8 cellular contexts compared by ENCODE assay signal in genomic region chr9:111038336-111039202, GRCh38. TPM values are rescaled to one million over a fixed set of nuclear protein-coding genes. Genes with fewer than 3 reads are reported as not detected.
DNase-seq lines count a peak whose midpoint lies in the region; ATAC-seq and TF ChIP-seq lines count a peak whose summit lies in the region.

LPAR1 (minus strand) TSS chr9:111038470; CDS start chr9:110972117, 66,353 bp downstream.

- H3K9me3 ChIP-seq in Panc1 (ENCODE audit: control insufficient read depth, insufficient read depth, low read depth, low read length) (no peaks in the 10 kb centered on the region), endodermal cell (ENCODE audit: control insufficient read depth, low read length) (no peaks in the 10 kb centered on the region)

- H3K27me3 ChIP-seq in Panc1 (ENCODE audit: control insufficient read depth, insufficient read depth, low read length) (no peaks in the 10 kb centered on the region), endodermal cell (ENCODE audit: control insufficient read depth, insufficient read depth, low read length, poor library complexity, severe bottlenecking) (peaks cover 19% of the 10 kb centered on the region), mesendoderm (ENCODE audit: insufficient read depth, low read length, poor library complexity) (no peaks in the 10 kb centered on the region)

- ATAC-seq in GM19395 (IDR thresholded peaks at IDR 0.05; ENCODE audit: unreplicated experiment) (peak; percentile 31), Panc1 (peak; percentile 75), HG03108 (IDR thresholded peaks at IDR 0.05; ENCODE audit: unreplicated experiment) (no peak)

- H2BK120ac ChIP-seq in mesendoderm (ENCODE audit: low read depth, low read length), result peak within 1 kb of the TSS; percentile 47

- no peak for TF ChIP-seq CTCF in AG04449 (IDR thresholded peaks at IDR 0.05; ENCODE audit: insufficient read depth, low read length, missing control alignments)
- TF ChIP-seq CTCF in Panc1 (IDR thresholded peaks at IDR 0.05), result no peak; the same call in 1 of the 2 replicates
- TF ChIP-seq CTCF in endodermal cell (conservative IDR thresholded peaks at IDR 0.05), result no peak

- H3K36me3 ChIP-seq in Panc1 (ENCODE audit: control insufficient read depth, insufficient read depth, low read length) (no peaks in the 10 kb centered on the region; the same call in 1 of the 2 replicates), endodermal cell (ENCODE audit: control insufficient read depth, insufficient read depth, low read length) (no peaks in the 10 kb centered on the region), mesendoderm (ENCODE audit: control insufficient read depth, insufficient read depth, low read length) (no peaks in the 10 kb centered on the region)

- POLR2A ChIA-PET in AG04449 (lab: Yijun Ruan, JAX) (interaction anchor here (0.7 kb wide), 1 partner anchor 328 kb away, joined by 3 read pairs; no protein-coding TSS in a partner anchor), Panc1 (lab: Charles Lee) (no interaction called here)

- H3K27me3 Mint-ChIP-seq in endodermal cell (ENCODE audit: insufficient read depth), result peaks cover 40% of the 10 kb centered on the region

- peaks cover 23% of the 10 kb centered on the region for H3K4me1 Mint-ChIP-seq in endodermal cell

- no peak within 1 kb of the TSS for H4K5ac ChIP-seq in mesendoderm (ENCODE audit: low read length)

- H3K23ac ChIP-seq in mesendoderm (ENCODE audit: low read length), result peak within 1 kb of the TSS; percentile 56

- H2BK15ac ChIP-seq in mesendoderm (replicated peaks; ENCODE audit: low read depth), result peak within 1 kb of the TSS; percentile 1

- no peak within 1 kb of the TSS for H3K27ac Mint-ChIP-seq in endodermal cell

- no peak within 1 kb of the TSS for H2BK5ac ChIP-seq in mesendoderm (ENCODE audit: low read length)

- 2 to 31% methylated on average over 6 to 71 of the region's 71 CpGs for WGBS in endodermal cell (ENCODE audit: insufficient coverage in 1 of 2, insufficient read length in 1 of 2), 2 experiments
- no CpG with 5 or more reads among the region's 71 CpGs for WGBS in mesendoderm (ENCODE audit: extremely low coverage, insufficient coverage, low lambda C conversion rate)

- H3K4ac ChIP-seq in mesendoderm (ENCODE audit: low read depth, low read length), result peak within 1 kb of the TSS; percentile 74

- H3K4me2 ChIP-seq in mesendoderm (ENCODE audit: low read length), result peak within 1 kb of the TSS; percentile 75

- H3K79me1 ChIP-seq in mesendoderm (ENCODE audit: low read length), result peaks cover 1% of the 10 kb centered on the region

- in situ Hi-C loops in Panc1 (cut with HindIII; ENCODE audit: low pct_unique_long_range_greater_than_20kb, low sequenced_read_pairs), result no loop called here

- intact Hi-C loops in Panc1 (cut with micrococcal nuclease; ENCODE audit: unreplicated experiment), result loop anchor here (5.0 kb wide), 1 partner anchor 259 kb away; no protein-coding TSS in a partner anchor

- H3K79me2 ChIP-seq in mesendoderm (ENCODE audit: control insufficient read depth, insufficient read depth, low read length), result no peaks in the 10 kb centered on the region

- H3K18ac ChIP-seq in mesendoderm (ENCODE audit: low read length), result peak within 1 kb of the TSS; percentile 88

- DNase-seq in AG04449 (ENCODE audit: low read depth, low spot score) (no peak), Panc1 (ENCODE audit: low read depth, low spot score) (no peak), endodermal cell (peak; percentile 88), mesendoderm (peak; percentile 78), NCI-H2227 (lab: John Stamatoyannopoulos, UW; ENCODE audit: unreplicated experiment) (no peak)

- peak within 1 kb of the TSS; percentile 83 for H3K4me3 ChIP-seq in AG04449 (ENCODE audit: low read depth, low read length)
- H3K4me3 ChIP-seq in Panc1 (ENCODE audit: low read depth in 2 of 2, low read length in 2 of 2), result peak within 1 kb of the TSS; percentile 55 to 73
- peak within 1 kb of the TSS; percentile 81 for H3K4me3 ChIP-seq in endodermal cell (ENCODE audit: low read length)
- H3K4me3 ChIP-seq in mesendoderm (ENCODE audit: low read length), result peak within 1 kb of the TSS; percentile 51

- CTCF ChIA-PET in AG04449 (lab: Yijun Ruan, JAX) (interaction anchor here (0.9 to 1.8 kb wide), 3 partner anchors 10 to 261 kb away, joined by 3 to 4 read pairs (median 3); no protein-coding TSS in a partner anchor), Panc1 (lab: Charles Lee) (no interaction called here)

- H3K4me3 Mint-ChIP-seq in endodermal cell, result peak within 1 kb of the TSS; percentile 56

- no peak within 1 kb of the TSS for H4K8ac ChIP-seq in mesendoderm (ENCODE audit: low read depth, low read length)

- H3K56ac ChIP-seq in mesendoderm (ENCODE audit: low read length), result peak within 1 kb of the TSS; percentile 93

- peak within 1 kb of the TSS; percentile 73 for H3K27ac ChIP-seq in Panc1 (ENCODE audit: low read length)
- H3K27ac ChIP-seq in endodermal cell (ENCODE audit: low read depth, low read length), result no peak within 1 kb of the TSS
- peak within 1 kb of the TSS; percentile 58 for H3K27ac ChIP-seq in mesendoderm (ENCODE audit: low read depth, low read length)
- H3K27ac ChIP-seq in temporal lobe (ENCODE audit: low read depth, low read length), result peak within 1 kb of the TSS; percentile 79

- H3K9ac ChIP-seq in endodermal cell (ENCODE audit: extremely low read depth, low read length, poor library complexity, severe bottlenecking) (peak within 1 kb of the TSS; percentile 44), mesendoderm (ENCODE audit: low read length) (peak within 1 kb of the TSS; percentile 83)

- H3K9me3 Mint-ChIP-seq in endodermal cell, result no peaks in the 10 kb centered on the region

- H2AK5ac ChIP-seq in mesendoderm (ENCODE audit: low read length), result no peak within 1 kb of the TSS

- H3K4me1 ChIP-seq in Panc1 (ENCODE audit: control insufficient read depth, insufficient read depth, low read length) (peaks cover 8% of the 10 kb centered on the region), endodermal cell (ENCODE audit: control insufficient read depth, insufficient read depth, low read length) (peaks cover 5% of the 10 kb centered on the region), mesendoderm (ENCODE audit: control insufficient read depth, low read depth, low read length) (peaks cover 2% of the 10 kb centered on the region)

- BruUV-seq in Panc1 (replicated peaks; lab: Mats Ljungman, UMichigan), result no TSS peak

- H3K36me3 Mint-ChIP-seq in endodermal cell (ENCODE audit: low read depth), result no peaks in the 10 kb centered on the region

RNA-seq across cellular contexts. Expression of gene LPAR1, which starts in this region (rescaled TPM):
- 11.0 TPM for total RNA-seq in Panc1 (2021; ENCODE audit: unreplicated experiment)
- polyA plus RNA-seq in Panc1 (2012; ENCODE audit: insufficient read length), result 4.8 TPM
- 1 to 10 TPM; 5.0 to 5.9 TPM for total RNA-seq in endodermal cell
- 5.3 TPM for polyA plus RNA-seq in endodermal cell (2013, experiment 1 of 2)
- polyA plus RNA-seq in endodermal cell (2013, experiment 2 of 2), result 4.6 TPM
- 3.0 TPM for polyA plus RNA-seq in mesendoderm (2013, experiment 1 of 2)
- 2.6 TPM for polyA plus RNA-seq in mesendoderm (2013, experiment 2 of 2)
- total RNA-seq in temporal lobe, result 13.0 TPM

Comparison
In these comparisons a context has a peak if more than half of its experiments do, and no peak if none do; other contexts are left out.
1. DNase-seq: peak in endodermal cell (single experiment) and mesendoderm (single experiment); none in AG04449 (single experiment), Panc1 (single experiment) and NCI-H2227 (single experiment).
2. Peak in every context shown above with its lines, with median percentiles within 50 percentile points of each other: H3K4me3 ChIP-seq.